31 cellular contexts compared by ENCODE assay signal in genomic region chr5:99379187-99379586, GRCh38.
DNase-seq lines count a peak whose midpoint lies in the region; ATAC-seq, FAIRE-seq and TF ChIP-seq lines count a peak whose summit lies in the region.
"Had no signal": no experiment of that assay in that cellular context is flagged by ENCODE, and none has a peak within 500 bp of the region (broad histone marks: within the 10 kb centered on the region; RNA-seq: fewer than 3 reads in every experiment).

No MANE protein-coding gene starts in this region.

- H3K9me3 ChIP-seq in neural cell (ENCODE audit: low read length): no peaks in the 10 kb centered on the region
- H3K9me3 ChIP-seq in effector memory CD4-positive, alpha-beta T cell (ENCODE audit: control insufficient read depth, low read length): no peaks in the 10 kb centered on the region
- H3K9me3 ChIP-seq in pancreas: no peaks in the 10 kb centered on the region
- H3K9me3 ChIP-seq: neutrophil had no signal

- 60 to 70% methylated on average over 4 of the region's 4 CpGs for WGBS in pancreas, 2 donors

- H2AFZ ChIP-seq in neural cell (ENCODE audit: low read depth, low read length): peak overlapping the region; percentile 1

- H3K27ac ChIP-seq in neural cell (ENCODE audit: low read length) (peak overlapping the region; percentile 44), pancreas (no peak overlapping the region)
- H3K27ac ChIP-seq in effector memory CD4-positive, alpha-beta T cell (ENCODE audit: insufficient read depth, low read length, poor library complexity, severe bottlenecking): no peak overlapping the region
- H3K27ac ChIP-seq: brain microvascular endothelial cell, C4-2B, neutrophil, suprapubic skin had no signal

- POLR2A ChIA-PET in WTC11 (lab: Charles Lee): no interaction called here

- no peak for FAIRE-seq in pancreas (lab: Jason Lieb, UNC)
- FAIRE-seq: GM18507, HTR-8/SVneo had no signal

- H3K9me3 Mint-ChIP-seq in WTC11 (peaks cover 23% of the 10 kb centered on the region), osteocyte (ENCODE audit: unreplicated experiment) (peaks cover 20% of the 10 kb centered on the region)

- H3K4me1 ChIP-seq in effector memory CD4-positive, alpha-beta T cell (ENCODE audit: control insufficient read depth, insufficient read depth, low read length, poor library complexity, severe bottlenecking): no peaks in the 10 kb centered on the region
- no peaks in the 10 kb centered on the region for H3K4me1 ChIP-seq in pancreas
- H3K4me1 ChIP-seq: Caco-2, suprapubic skin had no signal

- H4K20me1 ChIP-seq in neural cell (ENCODE audit: insufficient read depth): no peaks in the 10 kb centered on the region

- peak; percentile 65 for TF ChIP-seq EP300 in neural cell (conservative IDR thresholded peaks at IDR 0.05; ENCODE audit: poor library complexity, severe bottlenecking)

- no peaks in the 10 kb centered on the region for H3F3A ChIP-seq in neural cell (ENCODE audit: insufficient read depth, low read length, poor library complexity, severe bottlenecking)

- CTCF ChIA-PET in WTC11 (lab: Charles Lee): no interaction called here

- no peak for DNase-seq in WTC11 (ENCODE audit: low spot score)
- DNase-seq in osteocyte (ENCODE audit: extremely low spot score, unreplicated experiment): no peak
- DNase-seq in effector memory CD4-positive, alpha-beta T cell: no peak
- DNase-seq in pancreas: no peak
- DNase-seq: activated B cell treated with CpG ODN at 0.5 μM for 24 hours; activated CD4-positive, alpha-beta T cell treated with anti-CD3 and anti-CD28 coated beads, Interleukin-2, amount 50 U/mL, for 48 hours; activated naive CD4-positive, alpha-beta T cell treated with anti-CD3 and anti-CD28 coated beads for 36 hours; brain microvascular endothelial cell; Caco-2; DND-41; glutamatergic neuron; HFFc6; KG1; kidney glomerular epithelial cell; NCI-H1417 treated with DMSO at 0.1 percent for 48 hours; NCI-H2081; NCI-H510A; Right ventricle myocardium superior; stimulated activated naive CD4-positive, alpha-beta T cell; T1000 had no signal

- H3K4me3 ChIP-seq in neural cell (ENCODE audit: low read length) (peak overlapping the region; percentile 20), pancreas (no peak overlapping the region)
- H3K4me3 ChIP-seq in effector memory CD4-positive, alpha-beta T cell (ENCODE audit: insufficient read depth, low read depth, low read length, poor library complexity, severe bottlenecking): no peak overlapping the region
- H3K4me3 ChIP-seq: lung, suprapubic skin had no signal

- H3K79me2 ChIP-seq in neural cell (replicated peaks; ENCODE audit: insufficient read depth, low read length): no peaks in the 10 kb centered on the region

- no peaks in the 10 kb centered on the region for H3K9me2 ChIP-seq in neural cell (ENCODE audit: insufficient read depth, low read length)

- H3K4me2 ChIP-seq in neural cell (ENCODE audit: low read length): no peak overlapping the region

- peaks cover 22% of the 10 kb centered on the region for H3K36me3 Mint-ChIP-seq in WTC11
- H3K36me3 Mint-ChIP-seq in osteocyte (ENCODE audit: unreplicated experiment): no peaks in the 10 kb centered on the region

- ATAC-seq in GM18907 (IDR thresholded peaks at IDR 0.05; ENCODE audit: unreplicated experiment) (peak; percentile 54), HG03565 (IDR thresholded peaks at IDR 0.05; ENCODE audit: unreplicated experiment) (peak; percentile 45), WTC11 (peak; percentile 85), HG03520 (IDR thresholded peaks at IDR 0.05; ENCODE audit: unreplicated experiment) (no peak), pancreas (no peak)

- intact Hi-C loops in pancreas (cut with DNase I): no loop called here

- peak overlapping the region; percentile 15 for H3K9ac ChIP-seq in neural cell (ENCODE audit: low read length)

- no peak overlapping the region for H3K27ac Mint-ChIP-seq in WTC11
- H3K27ac Mint-ChIP-seq in osteocyte (ENCODE audit: unreplicated experiment): no peak overlapping the region
- H3K27ac Mint-ChIP-seq: activated B cell treated with CpG ODN at 0.5 μM for 24 hours; activated naive CD4-positive, alpha-beta T cell treated with anti-CD3 and anti-CD28 coated beads for 36 hours; activated T-helper 1 cell treated with anti-CD3 and anti-CD28 coated beads, Interleukin-12 subunit alpha, Interleukin-12 subunit beta, Interleukin-2, Interleukin-4 antibody, amounts not matched to agents 30 ng/mL and 10 ng/mL and 1 ng/mL, durations not matched to agents 14 hours and 24 hours and 36 hours; HFFc6 had no signal

- H3K4me3 Mint-ChIP-seq in WTC11 (no peak overlapping the region), osteocyte (ENCODE audit: unreplicated experiment) (no peak overlapping the region)
- H3K4me3 Mint-ChIP-seq: activated B cell treated with CpG ODN at 0.5 μM for 24 hours; activated naive CD4-positive, alpha-beta T cell treated with anti-CD3 and anti-CD28 coated beads for 36 hours; activated T-helper 1 cell treated with anti-CD3 and anti-CD28 coated beads, Interleukin-12 subunit alpha, Interleukin-12 subunit beta, Interleukin-2, Interleukin-4 antibody, amounts not matched to agents 30 ng/mL and 10 ng/mL and 1 ng/mL, durations not matched to agents 14 hours and 24 hours and 36 hours; HFFc6 had no signal

- no peaks in the 10 kb centered on the region for H3K27me3 Mint-ChIP-seq in WTC11 (ENCODE audit: low read depth)
- no peaks in the 10 kb centered on the region for H3K27me3 Mint-ChIP-seq in osteocyte (ENCODE audit: unreplicated experiment)
- H3K27me3 Mint-ChIP-seq: activated B cell treated with CpG ODN at 0.5 μM for 24 hours had no signal

- H3K4me1 Mint-ChIP-seq in WTC11 (no peaks in the 10 kb centered on the region; the same call in 1 of the 2 replicates), osteocyte (ENCODE audit: unreplicated experiment) (no peaks in the 10 kb centered on the region)
- H3K4me1 Mint-ChIP-seq: activated B cell treated with CpG ODN at 0.5 μM for 24 hours had no signal

- TF ChIP-seq CTCF in WTC11 (IDR thresholded peaks at IDR 0.05): no peak
- no peak for TF ChIP-seq CTCF in neural cell (IDR thresholded peaks at IDR 0.05; ENCODE audit: poor library complexity, severe bottlenecking)
- TF ChIP-seq CTCF in osteocyte (IDR thresholded peaks at IDR 0.05): no peak
- no peak for TF ChIP-seq CTCF in pancreas (IDR thresholded peaks at IDR 0.05)

- H3K27me3 ChIP-seq in neural cell (ENCODE audit: insufficient read depth, low read depth, low read length) (no peaks in the 10 kb centered on the region), pancreas (no peaks in the 10 kb centered on the region)
- H3K27me3 ChIP-seq in effector memory CD4-positive, alpha-beta T cell (replicated peaks; ENCODE audit: control insufficient read depth, insufficient read depth, low read length, poor library complexity, severe bottlenecking): no peaks in the 10 kb centered on the region
- H3K27me3 ChIP-seq: brain microvascular endothelial cell, neutrophil, suprapubic skin had no signal

- no peaks in the 10 kb centered on the region for H3K36me3 ChIP-seq in neural cell (ENCODE audit: insufficient read depth, low read length)
- no peaks in the 10 kb centered on the region for H3K36me3 ChIP-seq in effector memory CD4-positive, alpha-beta T cell (ENCODE audit: control insufficient read depth, insufficient read depth, low read length)
- H3K36me3 ChIP-seq in pancreas: no peaks in the 10 kb centered on the region
- H3K36me3 ChIP-seq: brain microvascular endothelial cell, neutrophil, suprapubic skin had no signal

- no peak for TF ChIP-seq RAD21 in neural cell (conservative IDR thresholded peaks at IDR 0.05)

TF ChIP-seq in WTC11, 78 proteins besides CTCF, POLR2A, EP300 and RAD21 (continues in another document):
- no peak for TF ChIP-seq RORB (CRISPR knock-in tag; IDR thresholded peaks at IDR 0.05)
- TF ChIP-seq MXD4 (CRISPR knock-in tag; IDR thresholded peaks at IDR 0.05; ENCODE audit: borderline replicate concordance): no peak
- TF ChIP-seq ZNF263 (CRISPR knock-in tag; IDR thresholded peaks at IDR 0.05; ENCODE audit: low read depth): no peak
- TF ChIP-seq ZBTB21 (CRISPR knock-in tag; IDR thresholded peaks at IDR 0.05; ENCODE audit: borderline replicate concordance): no peak

TF ChIP-seq in neural cell, 6 proteins besides CTCF, POLR2A, EP300 and RAD21:
- TF ChIP-seq, protein P1, sequence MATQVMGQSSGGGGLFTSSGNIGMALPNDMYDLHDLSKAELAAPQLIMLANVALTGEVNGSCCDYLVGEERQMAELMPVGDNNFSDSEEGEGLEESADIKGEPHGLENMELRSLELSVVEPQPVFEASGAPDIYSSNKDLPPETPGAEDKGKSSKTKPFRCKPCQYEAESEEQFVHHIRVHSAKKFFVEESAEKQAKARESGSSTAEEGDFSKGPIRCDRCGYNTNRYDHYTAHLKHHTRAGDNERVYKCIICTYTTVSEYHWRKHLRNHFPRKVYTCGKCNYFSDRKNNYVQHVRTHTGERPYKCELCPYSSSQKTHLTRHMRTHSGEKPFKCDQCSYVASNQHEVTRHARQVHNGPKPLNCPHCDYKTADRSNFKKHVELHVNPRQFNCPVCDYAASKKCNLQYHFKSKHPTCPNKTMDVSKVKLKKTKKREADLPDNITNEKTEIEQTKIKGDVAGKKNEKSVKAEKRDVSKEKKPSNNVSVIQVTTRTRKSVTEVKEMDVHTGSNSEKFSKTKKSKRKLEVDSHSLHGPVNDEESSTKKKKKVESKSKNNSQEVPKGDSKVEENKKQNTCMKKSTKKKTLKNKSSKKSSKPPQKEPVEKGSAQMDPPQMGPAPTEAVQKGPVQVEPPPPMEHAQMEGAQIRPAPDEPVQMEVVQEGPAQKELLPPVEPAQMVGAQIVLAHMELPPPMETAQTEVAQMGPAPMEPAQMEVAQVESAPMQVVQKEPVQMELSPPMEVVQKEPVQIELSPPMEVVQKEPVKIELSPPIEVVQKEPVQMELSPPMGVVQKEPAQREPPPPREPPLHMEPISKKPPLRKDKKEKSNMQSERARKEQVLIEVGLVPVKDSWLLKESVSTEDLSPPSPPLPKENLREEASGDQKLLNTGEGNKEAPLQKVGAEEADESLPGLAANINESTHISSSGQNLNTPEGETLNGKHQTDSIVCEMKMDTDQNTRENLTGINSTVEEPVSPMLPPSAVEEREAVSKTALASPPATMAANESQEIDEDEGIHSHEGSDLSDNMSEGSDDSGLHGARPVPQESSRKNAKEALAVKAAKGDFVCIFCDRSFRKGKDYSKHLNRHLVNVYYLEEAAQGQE (IDR thresholded peaks at IDR 0.05; ENCODE audit: borderline replicate concordance): peak; percentile 45
- TF ChIP-seq POLR2AphosphoS5 (IDR thresholded peaks at IDR 0.05) (peak; percentile 30), SMC3 (conservative IDR thresholded peaks at IDR 0.05; ENCODE audit: poor library complexity) (no peak)
TF ChIP-seq in neural cell: peak in this region for 2.

Comparison
In these comparisons a context has a peak if more than half of its experiments do, and no peak if none do; other contexts are left out.
1. ATAC-seq: peak in GM18907 (single experiment), HG03565 (single experiment) and WTC11 (single experiment); none in HG03520 (single experiment) and pancreas (0 of 4).